8 cellular contexts compared by ENCODE assay signal in genomic region chr4:169311643-169312365, GRCh38. TPM values are rescaled to one million over a fixed set of nuclear protein-coding genes. Genes with fewer than 3 reads are reported as not detected.
DNase-seq lines count a peak whose midpoint lies in the region; ATAC-seq and TF ChIP-seq lines count a peak whose summit lies in the region.

No MANE protein-coding gene starts in this region.

- H3K4me1 ChIP-seq in HUES48 (ENCODE audit: control insufficient read depth, insufficient read depth, low read length) = peaks cover 4% of the 10 kb centered on the region

- no peaks in the 10 kb centered on the region for H3K4me1 Mint-ChIP-seq in stimulated activated effector memory CD8-positive, alpha-beta T cell treated with anti-CD3 and anti-CD28 coated beads, Interleukin-12 subunit alpha, Interleukin-12 subunit beta, amount 100 ng/mL, for 72 hours

- DNase-seq in Daoy (ENCODE audit: low read depth) (peak; percentile 26), germinal center (ENCODE audit: low spot score) (peak; percentile 76), pulmonary artery endothelial cell (ENCODE audit: low read depth, low spot score) (peak; percentile 22), lower leg skin (ENCODE audit: low spot score in 2 of 2) (no peak)
- no peak for DNase-seq in stimulated activated effector memory CD8-positive, alpha-beta T cell treated with anti-CD3 and anti-CD28 coated beads, Interleukin-12 subunit alpha, Interleukin-12 subunit beta, amount 100 ng/mL, for 72 hours (ENCODE audit: low spot score in 2 of 2)

- no peak overlapping the region for H3K4me3 Mint-ChIP-seq in stimulated activated effector memory CD8-positive, alpha-beta T cell treated with anti-CD3 and anti-CD28 coated beads, Interleukin-12 subunit alpha, Interleukin-12 subunit beta, amount 100 ng/mL, for 72 hours

- intact Hi-C loops in lower leg skin (cut with DNase I; ENCODE audit: low total_unique reads) = no loop called here

- H3K9ac ChIP-seq in HUES48 (ENCODE audit: low read depth, low read length) (no peak overlapping the region), SU-DHL-6 (ENCODE audit: low read length) (no peak overlapping the region)

- H3K4me3 ChIP-seq in HUES48 (ENCODE audit: low read depth, low read length) (no peak overlapping the region), SU-DHL-6 (ENCODE audit: insufficient read depth, low read length, poor library complexity, severe bottlenecking) (no peak overlapping the region), lower leg skin (ENCODE audit: low read depth, poor library complexity, severe bottlenecking) (no peak overlapping the region)

- no peaks in the 10 kb centered on the region for H3K79me2 ChIP-seq in SU-DHL-6 (ENCODE audit: insufficient read depth, low read length)

- no peaks in the 10 kb centered on the region for H3F3A ChIP-seq in SU-DHL-6 (ENCODE audit: insufficient read depth)

- no peaks in the 10 kb centered on the region for H4K20me1 ChIP-seq in SU-DHL-6 (ENCODE audit: low read depth, low read length)

- H3K4me2 ChIP-seq in SU-DHL-6 (ENCODE audit: low read depth, low read length, poor library complexity, severe bottlenecking) = no peak overlapping the region

- peak; percentile 90 for ATAC-seq in GM21360 (IDR thresholded peaks at IDR 0.05; ENCODE audit: unreplicated experiment)
- no peak for ATAC-seq in stimulated activated effector memory CD8-positive, alpha-beta T cell treated with anti-CD3 and anti-CD28 coated beads, Interleukin-12 subunit alpha, Interleukin-12 subunit beta, amount 100 ng/mL, for 72 hours

- no peaks in the 10 kb centered on the region for H3K27me3 ChIP-seq in HUES48 (ENCODE audit: control insufficient read depth, insufficient read depth, low read length)
- no peaks in the 10 kb centered on the region for H3K27me3 ChIP-seq in SU-DHL-6 (ENCODE audit: low read length)

- H3K36me3 ChIP-seq in HUES48 (ENCODE audit: control insufficient read depth, insufficient read depth, low read length) (no peaks in the 10 kb centered on the region), SU-DHL-6 (ENCODE audit: low read length) (no peaks in the 10 kb centered on the region)

- H3K27ac ChIP-seq in HUES48 (ENCODE audit: low read depth, low read length) = peak overlapping the region; percentile 33
- no peak overlapping the region for H3K27ac ChIP-seq in SU-DHL-6 (ENCODE audit: low read depth, low read length)

- no peaks in the 10 kb centered on the region for H3K9me3 Mint-ChIP-seq in stimulated activated effector memory CD8-positive, alpha-beta T cell treated with anti-CD3 and anti-CD28 coated beads, Interleukin-12 subunit alpha, Interleukin-12 subunit beta, amount 100 ng/mL, for 72 hours

- H3K27ac Mint-ChIP-seq in stimulated activated effector memory CD8-positive, alpha-beta T cell treated with anti-CD3 and anti-CD28 coated beads, Interleukin-12 subunit alpha, Interleukin-12 subunit beta, amount 100 ng/mL, for 72 hours = no peak overlapping the region

- H3K9me2 ChIP-seq in SU-DHL-6 (replicated peaks; ENCODE audit: insufficient read depth, low read length) = no peaks in the 10 kb centered on the region

- no peaks in the 10 kb centered on the region for H3K36me3 Mint-ChIP-seq in stimulated activated effector memory CD8-positive, alpha-beta T cell treated with anti-CD3 and anti-CD28 coated beads, Interleukin-12 subunit alpha, Interleukin-12 subunit beta, amount 100 ng/mL, for 72 hours

- TF ChIP-seq CTCF in SU-DHL-6 (IDR thresholded peaks at IDR 0.05; ENCODE audit: insufficient read depth, low read length, poor library complexity, severe bottlenecking) (peak; percentile 16), lower leg skin (IDR thresholded peaks at IDR 0.05) (no peak)

- WGBS in lower leg skin, 2 donors = 71 to 73% methylated on average over 12 of the region's 12 CpGs

- H3K9me3 ChIP-seq in HUES48 (ENCODE audit: control insufficient read depth, insufficient read depth, low read length) (no peaks in the 10 kb centered on the region), SU-DHL-6 (ENCODE audit: insufficient read depth, low read length) (no peaks in the 10 kb centered on the region)

- TF ChIP-seq POLR2A in lower leg skin (IDR thresholded peaks at IDR 0.05) = no peak

- no peak overlapping the region for H2AFZ ChIP-seq in SU-DHL-6 (ENCODE audit: low read depth, low read length, severe bottlenecking)

RNA-seq across cellular contexts. Expression of gene SH3RF1, which starts 41.0 kb away (rescaled TPM):
- total RNA-seq in Daoy (2014; rRNA removed; shearing (Covaris generic)) = 4.9 and 8.1 TPM in 2 replicates
- 18.4 and 21.3 TPM in 2 replicates for total RNA-seq in pulmonary artery endothelial cell
- 10 to 100 TPM in 3 of 4 donors, 1 to 10 TPM in 1; 8.5 to 14.2 (median 12.0) TPM for total RNA-seq in lower leg skin

Comparison
In these comparisons a context has a peak if more than half of its experiments do, and no peak if none do; other contexts are left out.
1. DNase-seq: peak in Daoy (single experiment), germinal center (single experiment) and pulmonary artery endothelial cell (single experiment); none in lower leg skin (0 of 2) and stimulated activated effector memory CD8-positive, alpha-beta T cell treated with anti-CD3 and anti-CD28 coated beads, Interleukin-12 subunit alpha, Interleukin-12 subunit beta, amount 100 ng/mL, for 72 hours (0 of 2).